Comparison of ENCODE assay signal across 15 cellular contexts in the genomic region with DNA sequence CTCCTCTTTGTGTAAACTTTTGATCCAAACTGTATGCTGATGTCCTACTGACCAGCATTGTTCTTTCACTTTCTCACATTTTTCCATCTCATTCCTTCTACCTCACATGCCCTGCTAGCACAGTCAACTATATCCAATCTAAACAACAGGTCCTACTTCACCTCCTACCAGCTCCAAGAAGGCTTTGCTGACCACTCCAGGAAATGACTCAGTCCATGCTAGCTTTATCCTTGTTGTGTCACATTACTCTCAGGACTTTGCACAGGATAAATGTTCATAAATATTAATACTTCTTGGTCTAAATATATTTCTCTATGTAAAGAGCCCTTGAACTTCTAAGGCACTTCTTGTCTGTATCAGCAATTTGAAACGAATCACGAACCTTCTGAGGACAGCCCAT.
DNase-seq lines count a peak whose midpoint lies in the region; ATAC-seq, FAIRE-seq and TF ChIP-seq lines count a peak whose summit lies in the region.
"Had no signal": no experiment of that assay in that cellular context is flagged by ENCODE, and none has a peak within 500 bp of the region (broad histone marks: within the 10 kb centered on the region; RNA-seq: fewer than 3 reads in every experiment).

No MANE protein-coding gene starts in this region.

- TF ChIP-seq CTCF in astrocyte of the cerebellum (IDR thresholded peaks at IDR 0.05; ENCODE audit: low read depth, low read length, missing control alignments) (no peak), CD14-positive monocyte (IDR thresholded peaks at IDR 0.05) (no peak)

- ATAC-seq in GM18870 (IDR thresholded peaks at IDR 0.05; ENCODE audit: unreplicated experiment) (no peak), HG02938 (IDR thresholded peaks at IDR 0.05; ENCODE audit: unreplicated experiment) (no peak)
- ATAC-seq: natural killer cell treated with Interleukin-12 subunit alpha and Interleukin-12 subunit beta and Interleukin-15 and Interleukin-18, amount 100 ng/mL, for 72 hours had no signal

- H3K4me3 ChIP-seq in astrocyte of the cerebellum (ENCODE audit: low read depth, low read length) = no peak overlapping the region

- in situ Hi-C loops in astrocyte of the cerebellum (cut with HindIII; ENCODE audit: low sequenced_read_pairs) = loop anchor here (5.0 kb wide), 1 partner anchor 647 kb away; no protein-coding TSS in a partner anchor

- no peak overlapping the region for H3K27ac Mint-ChIP-seq in CD14-positive monocyte
- no peak overlapping the region for H3K27ac Mint-ChIP-seq in activated naive CD4-positive, alpha-beta T cell treated with anti-CD3 and anti-CD28 coated beads for 36 hours
- H3K27ac Mint-ChIP-seq: activated CD4-positive, alpha-beta T cell treated with anti-CD3 and anti-CD28 coated beads, Interleukin-2, amount 10 ng/mL, durations not matched to agents 24 days and 14 days; natural killer cell treated with Interleukin-12 subunit alpha and Interleukin-12 subunit beta and Interleukin-15 and Interleukin-18, amount 100 ng/mL, for 72 hours had no signal

- peaks cover 0 to 3% (median 0%) of the 10 kb centered on the region in 3 donors for H3K27me3 Mint-ChIP-seq in CD14-positive monocyte (ENCODE audit: low read depth in 3 of 3)
- H3K27me3 Mint-ChIP-seq in activated naive CD4-positive, alpha-beta T cell treated with anti-CD3 and anti-CD28 coated beads for 36 hours (ENCODE audit: low read depth) = peaks cover 2% of the 10 kb centered on the region

- H3K4me1 Mint-ChIP-seq in CD14-positive monocyte = peaks cover 10% of the 10 kb centered on the region
- no peaks in the 10 kb centered on the region for H3K4me1 Mint-ChIP-seq in activated naive CD4-positive, alpha-beta T cell treated with anti-CD3 and anti-CD28 coated beads for 36 hours (ENCODE audit: low read depth)
- H3K4me1 Mint-ChIP-seq: activated CD4-positive, alpha-beta T cell treated with anti-CD3 and anti-CD28 coated beads, Interleukin-2, amount 10 ng/mL, durations not matched to agents 24 days and 14 days had no signal

- DNase-seq in AG08396 (ENCODE audit: low spot score) = peak; percentile 70
- peak; percentile 32 for DNase-seq in HTR-8/SVneo (ENCODE audit: insufficient read length, low spot score)
- DNase-seq in astrocyte of the cerebellum (ENCODE audit: low read depth) = peak; percentile 84
- DNase-seq in iris pigment epithelial cell (ENCODE audit: low read depth) = peak; percentile 96
- no peak for DNase-seq in CD14-positive monocyte (ENCODE audit: low spot score)
- DNase-seq in activated naive CD4-positive, alpha-beta T cell treated with anti-CD3 and anti-CD28 coated beads for 36 hours = no peak
- DNase-seq: activated CD4-positive, alpha-beta T cell treated with anti-CD3 and anti-CD28 coated beads, Interleukin-2, amount 10 ng/mL, durations not matched to agents 24 days and 14 days; BE2C; foreskin melanocyte; NCI-H2081 had no signal

- no peak overlapping the region for H3K4me3 Mint-ChIP-seq in CD14-positive monocyte
- no peak overlapping the region for H3K4me3 Mint-ChIP-seq in activated naive CD4-positive, alpha-beta T cell treated with anti-CD3 and anti-CD28 coated beads for 36 hours
- H3K4me3 Mint-ChIP-seq: activated CD4-positive, alpha-beta T cell treated with anti-CD3 and anti-CD28 coated beads, Interleukin-2, amount 10 ng/mL, durations not matched to agents 24 days and 14 days; natural killer cell treated with Interleukin-12 subunit alpha and Interleukin-12 subunit beta and Interleukin-15 and Interleukin-18, amount 100 ng/mL, for 72 hours had no signal

- peaks cover 0 to 5% (median 1%) of the 10 kb centered on the region in 7 donors for H3K9me3 Mint-ChIP-seq in CD14-positive monocyte
- no peaks in the 10 kb centered on the region for H3K9me3 Mint-ChIP-seq in activated naive CD4-positive, alpha-beta T cell treated with anti-CD3 and anti-CD28 coated beads for 36 hours
- H3K9me3 Mint-ChIP-seq: natural killer cell treated with Interleukin-12 subunit alpha and Interleukin-12 subunit beta and Interleukin-15 and Interleukin-18, amount 100 ng/mL, for 72 hours had no signal

- peak; percentile 80 for FAIRE-seq in HTR-8/SVneo (lab: Jason Lieb, UNC)
- FAIRE-seq: G401.6, urothelium cell line had no signal

- no peaks in the 10 kb centered on the region for H3K36me3 Mint-ChIP-seq in CD14-positive monocyte
- no peaks in the 10 kb centered on the region for H3K36me3 Mint-ChIP-seq in activated naive CD4-positive, alpha-beta T cell treated with anti-CD3 and anti-CD28 coated beads for 36 hours (ENCODE audit: low read depth)
- H3K36me3 Mint-ChIP-seq: natural killer cell treated with Interleukin-12 subunit alpha and Interleukin-12 subunit beta and Interleukin-15 and Interleukin-18, amount 100 ng/mL, for 72 hours had no signal

- CTCF ChIA-PET in activated naive CD4-positive, alpha-beta T cell treated with anti-CD3 and anti-CD28 coated beads for 36 hours (lab: Charles Lee) = interaction anchor here (0.6 kb wide), 1 partner anchor 524 kb away, joined by 3 read pairs; no protein-coding TSS in a partner anchor

- intact Hi-C loops in CD14-positive monocyte (cut with micrococcal nuclease) = loop anchor here in 1 of 2 donors (10.0 kb wide), 1 partner anchor 670 kb away; no protein-coding TSS in a partner anchor
- intact Hi-C loops in activated naive CD4-positive, alpha-beta T cell treated with anti-CD3 and anti-CD28 coated beads for 36 hours (cut with micrococcal nuclease) = no loop called here

Comparison
In these comparisons a context has a peak if more than half of its experiments do, and no peak if none do; other contexts are left out.
1. DNase-seq: peak in AG08396 (single experiment), HTR-8/SVneo (single experiment), astrocyte of the cerebellum (single experiment) and iris pigment epithelial cell (single experiment); none in CD14-positive monocyte (single experiment) and activated naive CD4-positive, alpha-beta T cell treated with anti-CD3 and anti-CD28 coated beads for 36 hours (single experiment).